20 cellular contexts compared by ENCODE assay signal in the genomic region with DNA sequence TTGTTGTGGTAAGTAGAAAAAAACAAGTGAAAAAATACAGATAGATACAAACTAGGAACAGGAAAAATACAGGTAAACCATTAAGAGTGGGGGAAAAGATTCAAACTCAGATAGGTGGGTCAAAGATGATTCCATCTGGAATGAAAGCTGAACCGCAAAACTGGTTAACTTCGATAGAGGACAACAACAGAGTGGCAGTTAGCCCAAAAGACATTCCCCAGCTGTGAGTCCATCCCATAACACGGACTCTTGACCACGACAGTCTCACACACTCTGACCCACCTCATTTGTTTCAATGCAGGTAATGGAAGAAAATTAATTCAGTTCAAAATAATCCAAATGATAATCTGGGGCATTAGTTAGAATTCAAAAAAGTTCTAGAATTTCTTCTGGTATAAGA.
"Had no signal": no experiment of that assay in that cellular context is flagged by ENCODE, and none has a peak within 500 bp of the region (broad histone marks: within the 10 kb centered on the region; RNA-seq: fewer than 3 reads in every experiment).

No MANE protein-coding gene starts in this region.

- DNase-seq: dermis blood vessel endothelial cell; foreskin melanocyte; left cardiac atrium; left ventricle myocardium inferior; lower lobe of right lung; midbrain; occipital lobe; pancreas; right cardiac atrium; stimulated activated CD4-positive, alpha-beta T cell treated with anti-CD3 and anti-CD28 coated beads, Interleukin-2, amount 100 ng/mL, for 48 hours; testis; upper lobe of right lung had no signal

- H3K27me3 Mint-ChIP-seq: memory B cell; natural killer cell treated with Interleukin-12 subunit alpha and Interleukin-12 subunit beta and Interleukin-15 and Interleukin-18, amount 100 ng/mL, for 72 hours; progenitor cell of endocrine pancreas; stimulated activated naive CD8-positive, alpha-beta T cell treated with anti-CD3 and anti-CD28 coated beads, Interleukin-15, Interleukin-2, amounts not matched to agents 100 ng/mL and 50 ng/mL, for 24 hours had no signal

- H3K4me1 Mint-ChIP-seq: memory B cell; stimulated activated effector memory CD8-positive, alpha-beta T cell treated with anti-CD3 and anti-CD28 coated beads, Interleukin-12 subunit alpha, Interleukin-12 subunit beta, amount 100 ng/mL, for 72 hours had no signal

- H3K9me3 Mint-ChIP-seq: memory B cell; natural killer cell treated with Interleukin-12 subunit alpha and Interleukin-12 subunit beta and Interleukin-15 and Interleukin-18, amount 100 ng/mL, for 72 hours; stimulated activated effector memory CD8-positive, alpha-beta T cell treated with anti-CD3 and anti-CD28 coated beads, Interleukin-12 subunit alpha, Interleukin-12 subunit beta, amount 100 ng/mL, for 72 hours; stimulated activated naive CD8-positive, alpha-beta T cell treated with anti-CD3 and anti-CD28 coated beads, Interleukin-15, Interleukin-2, amounts not matched to agents 100 ng/mL and 50 ng/mL, for 24 hours had no signal

- ATAC-seq: stimulated activated effector memory CD8-positive, alpha-beta T cell treated with anti-CD3 and anti-CD28 coated beads, Interleukin-12 subunit alpha, Interleukin-12 subunit beta, amount 100 ng/mL, for 72 hours had no signal

- H3K4me3 Mint-ChIP-seq: memory B cell; natural killer cell treated with Interleukin-12 subunit alpha and Interleukin-12 subunit beta and Interleukin-15 and Interleukin-18, amount 100 ng/mL, for 72 hours; stimulated activated effector memory CD8-positive, alpha-beta T cell treated with anti-CD3 and anti-CD28 coated beads, Interleukin-12 subunit alpha, Interleukin-12 subunit beta, amount 100 ng/mL, for 72 hours; stimulated activated naive CD8-positive, alpha-beta T cell treated with anti-CD3 and anti-CD28 coated beads, Interleukin-15, Interleukin-2, amounts not matched to agents 100 ng/mL and 50 ng/mL, for 24 hours had no signal

- H3K27ac ChIP-seq: hepatocyte, left ventricle myocardium inferior, lower lobe of right lung, pancreas, testis, tibial nerve, upper lobe of right lung, vagina had no signal

- H3K27ac Mint-ChIP-seq: memory B cell; progenitor cell of endocrine pancreas; stimulated activated effector memory CD8-positive, alpha-beta T cell treated with anti-CD3 and anti-CD28 coated beads, Interleukin-12 subunit alpha, Interleukin-12 subunit beta, amount 100 ng/mL, for 72 hours had no signal
